ENCODE assay signal across 22 cellular contexts in the genomic region with DNA sequence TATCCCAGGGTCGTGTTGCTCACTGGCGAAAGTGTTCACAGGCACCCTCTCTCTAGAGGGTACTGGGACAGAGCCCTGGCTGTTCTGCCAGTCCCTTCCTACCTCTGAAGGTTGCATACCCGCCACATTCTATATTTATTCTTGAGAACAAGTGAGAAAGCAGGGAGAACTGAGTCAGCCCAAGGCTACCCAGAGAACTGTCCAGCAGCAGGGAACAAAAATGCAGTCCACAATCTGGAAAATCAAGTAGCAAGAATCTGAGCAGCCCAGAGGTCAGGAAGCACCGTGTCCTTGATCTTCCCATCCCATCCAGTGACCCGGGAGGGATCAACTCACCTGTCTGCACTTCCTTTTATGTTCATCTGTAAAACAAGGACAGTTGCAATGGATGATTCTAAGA.
"Had no signal": no experiment of that assay in that cellular context is flagged by ENCODE, and none has a peak within 500 bp of the region (broad histone marks: within the 10 kb centered on the region; RNA-seq: fewer than 3 reads in every experiment).

No MANE protein-coding gene starts in this region.

- H3K4me3 ChIP-seq: colonic mucosa, coronary artery, dorsolateral prefrontal cortex, esophagus muscularis mucosa, esophagus squamous epithelium, gastrocnemius medialis, gastroesophageal sphincter, heart left ventricle, heart right ventricle had no signal

- DNase-seq: colonic mucosa; cortex of kidney; dermis blood vessel endothelial cell; dorsolateral prefrontal cortex; effector CD4-positive, alpha-beta T cell; effector CD8-positive, alpha-beta T cell; effector memory CD4-positive, alpha-beta T cell; effector memory CD8-positive, alpha-beta T cell; endodermal cell; erythroblast; esophagus squamous epithelium; foreskin keratinocyte; foreskin melanocyte; gastrocnemius medialis; glutamatergic neuron; heart left ventricle; heart right ventricle had no signal

- H3K9me3 ChIP-seq: colonic mucosa, esophagus muscularis mucosa, esophagus squamous epithelium, gastrocnemius medialis, gastroesophageal sphincter had no signal

- H3K36me3 ChIP-seq: colonic mucosa, esophagus muscularis mucosa, esophagus squamous epithelium, gastrocnemius medialis, gastroesophageal sphincter, heart left ventricle, heart right ventricle had no signal

- ATAC-seq: effector memory CD8-positive, alpha-beta T cell; esophagus mucosa; foreskin keratinocyte; gastrocnemius medialis; gastroesophageal sphincter; heart left ventricle; heart right ventricle had no signal

- H3K27me3 ChIP-seq: colonic mucosa, dorsolateral prefrontal cortex, esophagus muscularis mucosa, esophagus squamous epithelium, foreskin keratinocyte, gastrocnemius medialis, gastroesophageal sphincter had no signal

- H3K4me1 ChIP-seq: colonic mucosa, esophagus muscularis mucosa, foreskin keratinocyte, gastrocnemius medialis, gastroesophageal sphincter, heart left ventricle, heart right ventricle had no signal

- H3K27ac ChIP-seq: colonic mucosa, coronary artery, epithelial cell of prostate, esophagus muscularis mucosa, esophagus squamous epithelium, foreskin keratinocyte, gastrocnemius medialis, gastroesophageal sphincter, heart left ventricle, heart right ventricle had no signal
